15 cellular contexts compared by ENCODE assay signal in genomic region chr7:47621985-47622561, GRCh38. TPM values are rescaled to one million over a fixed set of nuclear protein-coding genes. Genes with fewer than 3 reads are reported as not detected.
A peak's percentile ranks its signal among the peaks of the same experiment; 100 is the strongest.
DNase-seq lines count a peak whose midpoint lies in the region; ATAC-seq and TF ChIP-seq lines count a peak whose summit lies in the region.
"Had no signal": no experiment of that assay in that cellular context is flagged by ENCODE, and none has a peak within 500 bp of the region (broad histone marks: within the 10 kb centered on the region; RNA-seq: fewer than 3 reads in every experiment).

No MANE protein-coding gene starts in this region.

- H3K36me3 Mint-ChIP-seq in GM23338 (ENCODE audit: low read depth) (no peaks in the 10 kb centered on the region; the same call in 2 of the 3 replicates), brain (no peaks in the 10 kb centered on the region)
- H3K36me3 Mint-ChIP-seq: natural killer cell had no signal

- TF ChIP-seq CTCF in GM23338 (conservative IDR thresholded peaks at IDR 0.05; ENCODE audit: low read depth in 2 of 2) (no peak), brain (conservative IDR thresholded peaks at IDR 0.05) (no peak), stomach (IDR thresholded peaks at IDR 0.05) (no peak)

- peaks cover 21% of the 10 kb centered on the region; the same call in 1 of the 2 replicates for H3K4me1 ChIP-seq in GM23338 (ENCODE audit: insufficient read depth)
- H3K4me1 ChIP-seq in mesodermal cell (ENCODE audit: control insufficient read depth, insufficient read depth, low read length, poor library complexity, severe bottlenecking), result peaks cover 19% of the 10 kb centered on the region
- peaks cover 21 to 30% (median 26%) of the 10 kb centered on the region in 4 donors for H3K4me1 ChIP-seq in stomach

- H3K27me3 ChIP-seq in GM23338 (ENCODE audit: insufficient read depth) (no peaks in the 10 kb centered on the region), stomach (no peaks in the 10 kb centered on the region)

- H3K4me1 Mint-ChIP-seq in GM23338, result peaks cover 30% of the 10 kb centered on the region
- peaks cover 44% of the 10 kb centered on the region for H3K4me1 Mint-ChIP-seq in brain

- no peak for ATAC-seq in GM23338
- ATAC-seq in HG03196 (IDR thresholded peaks at IDR 0.05; ENCODE audit: unreplicated experiment), result no peak
- ATAC-seq: natural killer cell had no signal

- TF ChIP-seq EP300 in stomach (IDR thresholded peaks at IDR 0.05), result no peak

- H3K4me3 Mint-ChIP-seq in GM23338 (no peak overlapping the region), brain (no peak overlapping the region)
- H3K4me3 Mint-ChIP-seq: natural killer cell had no signal

- H3K4me3 ChIP-seq in GM23338, result no peak overlapping the region
- no peak overlapping the region for H3K4me3 ChIP-seq in mesodermal cell (ENCODE audit: extremely low read depth, insufficient read depth, low read length, poor library complexity, severe bottlenecking)
- H3K4me3 ChIP-seq in stomach, result no peak overlapping the region

- peaks cover 15% of the 10 kb centered on the region; the same call in 1 of the 2 replicates for H3K9me2 ChIP-seq in GM23338 (ENCODE audit: insufficient read depth)

- no peak for DNase-seq in GM23338 (ENCODE audit: low spot score)
- DNase-seq in stomach, result no peak
- DNase-seq in KG1 (lab: John Stamatoyannopoulos, UW), result no peak
- no peak for DNase-seq in NK-92 (lab: John Stamatoyannopoulos, UW; ENCODE audit: unreplicated experiment)
- no peak for DNase-seq in T1000 (lab: John Stamatoyannopoulos, UW)
- DNase-seq: activated CD4-positive, alpha-beta T cell treated with anti-CD3 and anti-CD28 coated beads, Interleukin-2, amount 50 U/mL, for 48 hours; activated gamma-delta T cell treated with Interleukin-2 at 50 U/mL for 16 hours; GDM1; natural killer cell; stimulated activated CD4-positive, alpha-beta T cell treated with anti-CD3 and anti-CD28 coated beads, Interleukin-15, amount 100 ng/mL, for 24 hours; T-helper 2 cell had no signal

- no peak overlapping the region for H3K4me2 ChIP-seq in GM23338

- no peaks in the 10 kb centered on the region for H3K9me3 ChIP-seq in mesodermal cell (ENCODE audit: control insufficient read depth, low read length)
- H3K9me3 ChIP-seq in stomach, result no peaks in the 10 kb centered on the region

- no peaks in the 10 kb centered on the region for H4K20me1 ChIP-seq in GM23338 (replicated peaks; ENCODE audit: insufficient read depth)

- peak overlapping the region; percentile 23; the same call in 1 of the 2 replicates for H2AFZ ChIP-seq in GM23338

- H3K9me3 Mint-ChIP-seq in GM23338, result no peaks in the 10 kb centered on the region; the same call in 2 of the 3 replicates
- H3K9me3 Mint-ChIP-seq in brain, result peaks cover 0 to 11% (median 0%) of the 10 kb centered on the region in 5 experiments
- H3K9me3 Mint-ChIP-seq: natural killer cell had no signal

- H3F3A ChIP-seq in GM23338 (replicated peaks; ENCODE audit: low read depth), result no peaks in the 10 kb centered on the region; the same call in 1 of the 2 replicates

- H3K27me3 Mint-ChIP-seq in GM23338 (ENCODE audit: insufficient read depth, low read depth, poor library complexity) (peaks cover 14% of the 10 kb centered on the region), brain (no peaks in the 10 kb centered on the region)

- H3K27ac Mint-ChIP-seq in GM23338 (no peak overlapping the region; the same call in 1 of the 2 replicates), brain (peak overlapping the region in 3 of 5 experiments; percentile 92 to 96 (median 96))
- H3K27ac Mint-ChIP-seq: natural killer cell had no signal

- H3K36me3 ChIP-seq in GM23338 (ENCODE audit: insufficient read depth) (no peaks in the 10 kb centered on the region), mesodermal cell (ENCODE audit: control insufficient read depth, insufficient read depth, low read length) (no peaks in the 10 kb centered on the region), stomach (no peaks in the 10 kb centered on the region)

- TF ChIP-seq POLR2A in stomach (IDR thresholded peaks at IDR 0.05), result no peak

- intact Hi-C loops in stomach (cut with DNase I; ENCODE audit: low total_unique reads), result no loop called here

- 78 to 94% methylated on average over 7 to 10 of the region's 14 CpGs for WGBS in mesodermal cell (ENCODE audit: insufficient coverage in 2 of 2), 2 experiments
- WGBS in stomach, 5 donors, result 69 to 82% (median 80%) methylated on average over 14 of the region's 14 CpGs

- H3K27ac ChIP-seq in GM23338 (ENCODE audit: low read depth) (no peak overlapping the region), mesodermal cell (ENCODE audit: low read depth, low read length, severe bottlenecking) (peak overlapping the region; percentile 79), stomach (peak overlapping the region in 4 of 5 donors; percentile 64 to 76 (median 71))
- H3K27ac ChIP-seq: epithelial cell of prostate had no signal

- no peaks in the 10 kb centered on the region for H3K79me2 ChIP-seq in GM23338 (replicated peaks; ENCODE audit: insufficient read depth)

TF ChIP-seq in GM23338, 12 proteins besides CTCF, POLR2A, EP300 and RAD21 (continues in another document):
- TF ChIP-seq CREB1 (CRISPR knock-in tag; IDR thresholded peaks at IDR 0.05; ENCODE audit: low read depth) (no peak), EZH2phosphoT487 (IDR thresholded peaks at IDR 0.05; ENCODE audit: unreplicated experiment) (no peak), EZH2 (IDR thresholded peaks at IDR 0.05; ENCODE audit: low read depth, unreplicated experiment) (no peak), NANOG (IDR thresholded peaks at IDR 0.05; ENCODE audit: borderline replicate concordance) (no peak), ZNF114 (CRISPR knock-in tag; IDR thresholded peaks at IDR 0.05) (no peak), JUNB (IDR thresholded peaks at IDR 0.05; ENCODE audit: unreplicated experiment) (no peak), ZNF331 (CRISPR knock-in tag; IDR thresholded peaks at IDR 0.05; ENCODE audit: low read depth) (no peak)
- TF ChIP-seq, protein P1, sequence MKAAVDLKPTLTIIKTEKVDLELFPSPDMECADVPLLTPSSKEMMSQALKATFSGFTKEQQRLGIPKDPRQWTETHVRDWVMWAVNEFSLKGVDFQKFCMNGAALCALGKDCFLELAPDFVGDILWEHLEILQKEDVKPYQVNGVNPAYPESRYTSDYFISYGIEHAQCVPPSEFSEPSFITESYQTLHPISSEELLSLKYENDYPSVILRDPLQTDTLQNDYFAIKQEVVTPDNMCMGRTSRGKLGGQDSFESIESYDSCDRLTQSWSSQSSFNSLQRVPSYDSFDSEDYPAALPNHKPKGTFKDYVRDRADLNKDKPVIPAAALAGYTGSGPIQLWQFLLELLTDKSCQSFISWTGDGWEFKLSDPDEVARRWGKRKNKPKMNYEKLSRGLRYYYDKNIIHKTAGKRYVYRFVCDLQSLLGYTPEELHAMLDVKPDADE (IDR thresholded peaks at IDR 0.05), result no peak
- TF ChIP-seq, protein P2, sequence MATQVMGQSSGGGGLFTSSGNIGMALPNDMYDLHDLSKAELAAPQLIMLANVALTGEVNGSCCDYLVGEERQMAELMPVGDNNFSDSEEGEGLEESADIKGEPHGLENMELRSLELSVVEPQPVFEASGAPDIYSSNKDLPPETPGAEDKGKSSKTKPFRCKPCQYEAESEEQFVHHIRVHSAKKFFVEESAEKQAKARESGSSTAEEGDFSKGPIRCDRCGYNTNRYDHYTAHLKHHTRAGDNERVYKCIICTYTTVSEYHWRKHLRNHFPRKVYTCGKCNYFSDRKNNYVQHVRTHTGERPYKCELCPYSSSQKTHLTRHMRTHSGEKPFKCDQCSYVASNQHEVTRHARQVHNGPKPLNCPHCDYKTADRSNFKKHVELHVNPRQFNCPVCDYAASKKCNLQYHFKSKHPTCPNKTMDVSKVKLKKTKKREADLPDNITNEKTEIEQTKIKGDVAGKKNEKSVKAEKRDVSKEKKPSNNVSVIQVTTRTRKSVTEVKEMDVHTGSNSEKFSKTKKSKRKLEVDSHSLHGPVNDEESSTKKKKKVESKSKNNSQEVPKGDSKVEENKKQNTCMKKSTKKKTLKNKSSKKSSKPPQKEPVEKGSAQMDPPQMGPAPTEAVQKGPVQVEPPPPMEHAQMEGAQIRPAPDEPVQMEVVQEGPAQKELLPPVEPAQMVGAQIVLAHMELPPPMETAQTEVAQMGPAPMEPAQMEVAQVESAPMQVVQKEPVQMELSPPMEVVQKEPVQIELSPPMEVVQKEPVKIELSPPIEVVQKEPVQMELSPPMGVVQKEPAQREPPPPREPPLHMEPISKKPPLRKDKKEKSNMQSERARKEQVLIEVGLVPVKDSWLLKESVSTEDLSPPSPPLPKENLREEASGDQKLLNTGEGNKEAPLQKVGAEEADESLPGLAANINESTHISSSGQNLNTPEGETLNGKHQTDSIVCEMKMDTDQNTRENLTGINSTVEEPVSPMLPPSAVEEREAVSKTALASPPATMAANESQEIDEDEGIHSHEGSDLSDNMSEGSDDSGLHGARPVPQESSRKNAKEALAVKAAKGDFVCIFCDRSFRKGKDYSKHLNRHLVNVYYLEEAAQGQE (IDR thresholded peaks at IDR 0.05; ENCODE audit: unreplicated experiment), result no peak

RNA-seq across cellular contexts. Expression of gene TNS3, which starts 40.2 kb away (rescaled TPM):
- 20.6 and 28.7 TPM in 2 replicates for total RNA-seq in GM23338 (2014; rRNA removed; shearing (Covaris generic))
- 6.2 TPM in 2 replicates for polyA plus RNA-seq in GM23338 (2016; fragmentation: Nextera tagmentation; extraction: Ambion mirVana)
- 28.1 TPM for polyA plus RNA-seq in brain (ENCODE audit: insufficient read depth, low read depth, low replicate concordance)
- 37.7 TPM for polyA plus RNA-seq in mesodermal cell (2013, experiment 1 of 2)
- polyA plus RNA-seq in mesodermal cell (2013, experiment 2 of 2), result 37.1 TPM
- 100 to 1,000 TPM in 1 of 5 donors, 10 to 100 TPM in 4; 30.1 to 105 (median 86.9) TPM for total RNA-seq in stomach
- 10 to 100 TPM in 2 of 3 donors, 1 to 10 TPM in 1; 10.0 to 40.6 (median 25.8) TPM for polyA plus RNA-seq in stomach
